ENCODE assay signal across 10 cellular contexts in genomic region chr6:157036245-157036681, GRCh38.
DNase-seq lines count a peak whose midpoint lies in the region; ATAC-seq and TF ChIP-seq lines count a peak whose summit lies in the region.
"Had no signal": no experiment of that assay in that cellular context is flagged by ENCODE, and none has a peak within 500 bp of the region (broad histone marks: within the 10 kb centered on the region; RNA-seq: fewer than 3 reads in every experiment).

No MANE protein-coding gene starts in this region.

- WGBS in upper lobe of left lung, 2 donors, result 51 to 53% methylated on average over 5 of the region's 5 CpGs

- ATAC-seq in upper lobe of left lung (ENCODE audit: low FRiP score in 2 of 2), result peak; percentile 65 to 68

- TF ChIP-seq CTCF in dorsolateral prefrontal cortex (IDR thresholded peaks at IDR 0.05 in 54 of 56, conservative IDR thresholded peaks at IDR 0.05 in 2 of 56; ENCODE audit: low read depth in 1 of 56, partially characterized antibody in 56 of 56), result peak in 9 of 56 donors; percentile 3 to 44 (median 15)
- TF ChIP-seq CTCF in upper lobe of left lung (IDR thresholded peaks at IDR 0.05), result peak in 1 of 6 experiments; percentile 8

- H3K4me3 ChIP-seq in dorsolateral prefrontal cortex, result peak overlapping the region in 41 of 59 donors; percentile 0 to 56 (median 25)
- no peak overlapping the region for H3K4me3 ChIP-seq in upper lobe of left lung

- intact Hi-C loops in dorsolateral prefrontal cortex (cut with DNase I), result no loop called here

- peak; percentile 37 for DNase-seq in NCI-H82 (lab: John Stamatoyannopoulos, UW)
- DNase-seq in NCI-H82 treated with DMSO at 0.1 percent for 48 hours (lab: John Stamatoyannopoulos, UW; ENCODE audit: unreplicated experiment), result no peak
- peak in 1 of 10 donors; percentile 41 for DNase-seq in dorsolateral prefrontal cortex
- DNase-seq in upper lobe of left lung, result peak in 1 of 2 donors; percentile 76
- no peak for DNase-seq in putamen (ENCODE audit: low spot score)
- no peak for DNase-seq in SIG-M5 (lab: John Stamatoyannopoulos, UW)
- no peak for DNase-seq in NCI-H2227 (lab: John Stamatoyannopoulos, UW; ENCODE audit: unreplicated experiment)
- DNase-seq: 8988T, SHP77 had no signal

- H3K27ac ChIP-seq in dorsolateral prefrontal cortex, result peak overlapping the region; percentile 23 to 96 (median 85)
- H3K27ac ChIP-seq in layer of hippocampus (ENCODE audit: low read depth, low read length), result peak overlapping the region; percentile 39
- H3K27ac ChIP-seq in upper lobe of left lung, result peak overlapping the region; percentile 28 to 67 (median 56)

- TF ChIP-seq EP300 in upper lobe of left lung (IDR thresholded peaks at IDR 0.05), result no peak

- H3K4me1 ChIP-seq in upper lobe of left lung, result peaks cover 17 to 45% (median 31%) of the 10 kb centered on the region in 4 donors

- no peaks in the 10 kb centered on the region for H3K9me3 ChIP-seq in upper lobe of left lung

- H3K27me3 ChIP-seq in dorsolateral prefrontal cortex (no peaks in the 10 kb centered on the region), layer of hippocampus (ENCODE audit: control insufficient read depth, insufficient read depth, low read length) (no peaks in the 10 kb centered on the region), upper lobe of left lung (no peaks in the 10 kb centered on the region)

- no peak for TF ChIP-seq POLR2A in upper lobe of left lung (IDR thresholded peaks at IDR 0.05)

- no peaks in the 10 kb centered on the region for H3K36me3 ChIP-seq in upper lobe of left lung

Comparison
In these comparisons a context has a peak if more than half of its experiments do, and no peak if none do; other contexts are left out.
1. H3K4me3 ChIP-seq: peak in dorsolateral prefrontal cortex (41 of 59); none in upper lobe of left lung (0 of 4).
2. Peak in every context shown above with its lines, with median percentiles within 50 percentile points of each other: H3K27ac ChIP-seq.